13 cellular contexts compared by ENCODE assay signal in genomic region chr21:26506951-26507350, GRCh38.
A peak's percentile ranks its signal among the peaks of the same experiment; 100 is the strongest.
DNase-seq lines count a peak whose midpoint lies in the region; ATAC-seq and TF ChIP-seq lines count a peak whose summit lies in the region.
"Had no signal": no experiment of that assay in that cellular context is flagged by ENCODE, and none has a peak within 500 bp of the region (broad histone marks: within the 10 kb centered on the region; RNA-seq: fewer than 3 reads in every experiment).

No MANE protein-coding gene starts in this region.

- dilution Hi-C loops in IMR-90 (cut with HindIII; ENCODE audit: low sequenced_read_pairs, unreplicated experiment) = no loop called here

- no TSS peak for BruUV-seq in IMR-90 (replicated peaks; lab: Mats Ljungman, UMichigan)

- H2AK5ac ChIP-seq in IMR-90 (ENCODE audit: low read depth, low read length) = no peak overlapping the region

- no peak overlapping the region for H2BK5ac ChIP-seq in IMR-90 (ENCODE audit: low read depth, low read length, poor library complexity, severe bottlenecking)

- H4K8ac ChIP-seq in IMR-90 (ENCODE audit: low read depth in 2 of 2, low read length in 2 of 2) = no peak overlapping the region

- no peaks in the 10 kb centered on the region for H3K79me2 ChIP-seq in hepatocyte

- no peak overlapping the region for H2BK15ac ChIP-seq in IMR-90 (ENCODE audit: low read depth, low read length)

- no peaks in the 10 kb centered on the region for H3K9me2 ChIP-seq in hepatocyte (replicated peaks; ENCODE audit: insufficient read depth)

- no peak overlapping the region for H3K56ac ChIP-seq in IMR-90 (ENCODE audit: extremely low read depth, insufficient read depth, low read length)

- H3K23ac ChIP-seq in IMR-90 (ENCODE audit: low read depth, low read length) = no peak overlapping the region

- CTCF ChIA-PET in IMR-90 (lab: Yijun Ruan, JAX) = no interaction called here

- WGBS in IMR-90 (ENCODE audit: extremely low coverage in 2 of 2, insufficient read length in 1 of 2), 2 experiments = no CpG with 5 or more reads among the region's 1 CpG
- 76% methylated on average over 1 of the region's 1 CpG for whole genome bisulfite sequencing in hepatocyte (ENCODE audit: low lambda C conversion rate, missing lambda C conversion rate)
- 21 to 24% methylated on average over 1 of the region's 1 CpG for WGBS in lower leg skin, 2 donors

- H2BK20ac ChIP-seq in IMR-90 (ENCODE audit: low read depth, low read length) = no peak overlapping the region

- no peak overlapping the region for H3K18ac ChIP-seq in IMR-90 (ENCODE audit: low read depth, low read length)

- no peak overlapping the region for H4K91ac ChIP-seq in IMR-90 (ENCODE audit: insufficient read depth, low read depth, low read length)

- no peak for TF ChIP-seq CTCF in IMR-90 (conservative IDR thresholded peaks at IDR 0.05; ENCODE audit: low read depth, low read length)
- no peak for TF ChIP-seq CTCF in hepatocyte (IDR thresholded peaks at IDR 0.05; ENCODE audit: poor library complexity)
- TF ChIP-seq CTCF in lower leg skin (IDR thresholded peaks at IDR 0.05) = no peak

- H3K4me1 ChIP-seq in IMR-90 (ENCODE audit: control insufficient read depth, insufficient read depth, low read length) = no peaks in the 10 kb centered on the region
- H3K4me1 ChIP-seq in hepatocyte (ENCODE audit: insufficient read depth) = no peaks in the 10 kb centered on the region

- no peak overlapping the region for H4K5ac ChIP-seq in IMR-90 (ENCODE audit: low read depth, low read length)

- H3K79me1 ChIP-seq in IMR-90 (ENCODE audit: low read depth in 1 of 2, low read length in 2 of 2) = no peaks in the 10 kb centered on the region

- no peak for TF ChIP-seq POLR2A in IMR-90 (IDR thresholded peaks at IDR 0.05; ENCODE audit: low read depth, low read length)
- no peak for TF ChIP-seq POLR2A in lower leg skin (IDR thresholded peaks at IDR 0.05)

- H3K27ac ChIP-seq in IMR-90 (ENCODE audit: insufficient read depth, low read length) = no peak overlapping the region
- H3K27ac ChIP-seq in hepatocyte = no peak overlapping the region
- H3K27ac ChIP-seq: ovary had no signal

- H3K4me3 ChIP-seq in IMR-90 (ENCODE audit: insufficient read depth, low read depth, low read length) = no peak overlapping the region
- no peak overlapping the region for H3K4me3 ChIP-seq in hepatocyte
- no peak overlapping the region for H3K4me3 ChIP-seq in lower leg skin (ENCODE audit: low read depth, poor library complexity, severe bottlenecking)
- H3K4me3 ChIP-seq: ovary had no signal

- H4K20me1 ChIP-seq in IMR-90 (ENCODE audit: insufficient read depth, low read length) = no peaks in the 10 kb centered on the region
- H4K20me1 ChIP-seq in hepatocyte (ENCODE audit: insufficient read depth, poor library complexity, severe bottlenecking) = no peaks in the 10 kb centered on the region

- H3K4me2 ChIP-seq in IMR-90 (ENCODE audit: low read depth, low read length) (no peak overlapping the region), hepatocyte (no peak overlapping the region)

- H2AFZ ChIP-seq in IMR-90 (replicated peaks; ENCODE audit: low read length, poor library complexity) (no peak overlapping the region), hepatocyte (no peak overlapping the region)

- no peak overlapping the region for H3K9ac ChIP-seq in IMR-90 (ENCODE audit: low read depth, low read length)

- POLR2A ChIA-PET in IMR-90 (lab: Charles Lee; ENCODE audit: unreplicated experiment) = no interaction called here

- in situ Hi-C loops in IMR-90 (cut with MboI; ENCODE audit: low sequenced_read_pairs) = no loop called here

- intact Hi-C loops in IMR-90 (cut with micrococcal nuclease) = no loop called here
- intact Hi-C loops in lower leg skin (cut with DNase I; ENCODE audit: low total_unique reads) = no loop called here

- no peaks in the 10 kb centered on the region for H3K27me3 ChIP-seq in IMR-90 (ENCODE audit: control insufficient read depth, insufficient read depth, low read length)
- H3K27me3 ChIP-seq in hepatocyte = no peaks in the 10 kb centered on the region
- H3K27me3 ChIP-seq: ovary had no signal

- ATAC-seq in IMR-90 (ENCODE audit: low read depth) (peak; percentile 24; the same call in 1 of the 2 replicates), HG02938 (IDR thresholded peaks at IDR 0.05; ENCODE audit: unreplicated experiment) (no peak), HG03571 (IDR thresholded peaks at IDR 0.05; ENCODE audit: unreplicated experiment) (no peak)
- ATAC-seq: left ventricle myocardium superior had no signal

- H2BK120ac ChIP-seq in IMR-90 (ENCODE audit: low read depth, low read length) = no peak overlapping the region

- H3K36me3 ChIP-seq in IMR-90 (ENCODE audit: control insufficient read depth, insufficient read depth, low read length) (no peaks in the 10 kb centered on the region), hepatocyte (replicated peaks; ENCODE audit: insufficient read depth, low read depth) (no peaks in the 10 kb centered on the region)
- H3K36me3 ChIP-seq: ovary had no signal

- DNase-seq in AG08395 (ENCODE audit: low spot score) (peak; percentile 70), IMR-90 (peak; percentile 7), brain pericyte (ENCODE audit: low read depth, low spot score) (peak; percentile 13), hepatocyte (ENCODE audit: low spot score) (peak; percentile 11), NCI-H774 (lab: John Stamatoyannopoulos, UW) (no peak), lower leg skin (ENCODE audit: low spot score in 2 of 2) (no peak)
- DNase-seq: activated CD4-positive, alpha-beta T cell treated with anti-CD3 and anti-CD28 coated beads, Interleukin-2, amount 50 U/mL, for 4 hours; AML-193; KG1; left ventricle myocardium superior; ovary had no signal

- no peak for TF ChIP-seq RAD21 in IMR-90 (IDR thresholded peaks at IDR 0.05; ENCODE audit: low read length)

- no peaks in the 10 kb centered on the region for H3K9me1 ChIP-seq in IMR-90 (ENCODE audit: insufficient read depth, low read length)

- H3K14ac ChIP-seq in IMR-90 (replicated peaks; ENCODE audit: low read depth, low read length) = no peak overlapping the region

- no peak overlapping the region for H3K4ac ChIP-seq in IMR-90 (ENCODE audit: low read depth, low read length)

- H3K9me3 ChIP-seq in IMR-90 (ENCODE audit: control insufficient read depth, insufficient read depth, low read length) (no peaks in the 10 kb centered on the region), hepatocyte (ENCODE audit: low read depth) (no peaks in the 10 kb centered on the region)
- H3K9me3 ChIP-seq: ovary had no signal

- H2AK9ac ChIP-seq in IMR-90 (replicated peaks; ENCODE audit: low read depth, low read length, poor library complexity) = no peak overlapping the region

TF ChIP-seq in IMR-90, 13 proteins besides CTCF, POLR2A, EP300 and RAD21:
- TF ChIP-seq RCOR1 (IDR thresholded peaks at IDR 0.05; ENCODE audit: insufficient replicate concordance, low read length) (no peak), CEBPB (IDR thresholded peaks at IDR 0.05; ENCODE audit: low read depth, low read length) (no peak), RFX5 (IDR thresholded peaks at IDR 0.05; ENCODE audit: low read depth, low read length) (no peak), CHD1 (IDR thresholded peaks at IDR 0.05; ENCODE audit: low read depth, low read length) (no peak), ELK1 (IDR thresholded peaks at IDR 0.05; ENCODE audit: borderline replicate concordance, low read depth, low read length) (no peak), USF2 (IDR thresholded peaks at IDR 0.05; ENCODE audit: low read depth, low read length) (no peak), MAZ (IDR thresholded peaks at IDR 0.05; ENCODE audit: borderline replicate concordance, low read depth, low read length) (no peak), BHLHE40 (IDR thresholded peaks at IDR 0.05; ENCODE audit: low read depth, low read length) (no peak)

Comparison
In these comparisons a context has a peak if more than half of its experiments do, and no peak if none do; other contexts are left out.
1. DNase-seq: peak in AG08395 (single experiment), IMR-90 (single experiment), brain pericyte (single experiment) and hepatocyte (single experiment); none in NCI-H774 (single experiment) and lower leg skin (0 of 2).